ENCODE assay signal across 10 cellular contexts in genomic region chr22:23278883-23279675, GRCh38.
DNase-seq lines count a peak whose midpoint lies in the region; ATAC-seq and FAIRE-seq lines count a peak whose summit lies in the region.
"Had no signal": no experiment of that assay in that cellular context is flagged by ENCODE, and none has a peak within 500 bp of the region (broad histone marks: within the 10 kb centered on the region; RNA-seq: fewer than 3 reads in every experiment).

No MANE protein-coding gene starts in this region.

- peak overlapping the region in 3 of 11 experiments; percentile 2 to 38 (median 7); a peak in 4 of 22 replicates for H3K9ac ChIP-seq in BLaER1 treated with 17β-estradiol and CSF1 and Interleukin-3, amounts not matched to agents 10 nM and 100 nM
- H3K9ac ChIP-seq: SK-N-SH had no signal

- peak; percentile 14 for DNase-seq in NCI-H1092 treated with DMSO at 0.1 percent for 48 hours (lab: John Stamatoyannopoulos, UW)
- peak in 1 of 2 donors; percentile 61 for DNase-seq in central memory CD8-positive, alpha-beta T cell (ENCODE audit: low spot score in 2 of 2)
- peak; percentile 88 for DNase-seq in mucosa of gallbladder (ENCODE audit: low spot score)
- no peak for DNase-seq in T1000 (lab: John Stamatoyannopoulos, UW)
- DNase-seq in SJCRH30 = no peak
- DNase-seq in RCC 7860 (ENCODE audit: low spot score) = no peak
- DNase-seq: SK-N-SH, spleen had no signal

- H3K4me3 ChIP-seq in BLaER1 treated with 17β-estradiol and CSF1 and Interleukin-3, amounts not matched to agents 10 nM and 100 nM = no peak overlapping the region
- H3K4me3 ChIP-seq in SJCRH30 = no peak overlapping the region
- H3K4me3 ChIP-seq: spleen had no signal

- peak overlapping the region; percentile 83 for H3K27ac Mint-ChIP-seq in central memory CD8-positive, alpha-beta T cell (ENCODE audit: low read depth)

- H3K36me3 Mint-ChIP-seq in central memory CD8-positive, alpha-beta T cell (ENCODE audit: insufficient read depth) = peaks cover 19% of the 10 kb centered on the region

- peaks cover 5 to 100% (median 72%) of the 10 kb centered on the region in 11 experiments; a peak in 20 of 22 replicates for H4K20me1 ChIP-seq in BLaER1 treated with 17β-estradiol and CSF1 and Interleukin-3, amounts not matched to agents 10 nM and 100 nM

- H3K36me3 ChIP-seq in BLaER1 treated with 17β-estradiol and CSF1 and Interleukin-3, amounts not matched to agents 10 nM and 100 nM = peaks cover 29 to 93% (median 76%) of the 10 kb centered on the region in 11 experiments
- peaks cover 15% of the 10 kb centered on the region for H3K36me3 ChIP-seq in SJCRH30

- FAIRE-seq in RCC 7860 (lab: Jason Lieb, UNC) = no peak

- H3K4me3 Mint-ChIP-seq in central memory CD8-positive, alpha-beta T cell = peak overlapping the region; percentile 23

- H3K27me3 Mint-ChIP-seq in central memory CD8-positive, alpha-beta T cell = no peaks in the 10 kb centered on the region

- H3K4me1 ChIP-seq in BLaER1 treated with 17β-estradiol and CSF1 and Interleukin-3, amounts not matched to agents 10 nM and 100 nM = peaks cover 28 to 81% (median 77%) of the 10 kb centered on the region in 10 experiments
- no peaks in the 10 kb centered on the region; the same call in 1 of the 2 replicates for H3K4me1 ChIP-seq in SJCRH30

- ATAC-seq in central memory CD8-positive, alpha-beta T cell (replicated peaks; ENCODE audit: extremely low read depth, poor library complexity, severe bottlenecking) = peak; percentile 91
- no peak for ATAC-seq in GM19035 (IDR thresholded peaks at IDR 0.05; ENCODE audit: unreplicated experiment)

- H3K9me3 Mint-ChIP-seq in central memory CD8-positive, alpha-beta T cell = no peaks in the 10 kb centered on the region

- no peaks in the 10 kb centered on the region for H3K9me3 ChIP-seq in BLaER1 treated with 17β-estradiol and CSF1 and Interleukin-3, amounts not matched to agents 10 nM and 100 nM (replicated peaks in 1 of 11)
- H3K9me3 ChIP-seq in SJCRH30 (replicated peaks) = no peaks in the 10 kb centered on the region
- H3K9me3 ChIP-seq: SK-N-SH, spleen had no signal

- peak overlapping the region in 8 of 11 experiments; percentile 26 to 79 (median 57); a peak in 14 of 22 replicates for H3K4me2 ChIP-seq in BLaER1 treated with 17β-estradiol and CSF1 and Interleukin-3, amounts not matched to agents 10 nM and 100 nM
- H3K4me2 ChIP-seq: SK-N-SH had no signal

- H3K27ac ChIP-seq in BLaER1 treated with 17β-estradiol and CSF1 and Interleukin-3, amounts not matched to agents 10 nM and 100 nM = peak overlapping the region in 1 of 11 experiments; percentile 7; a peak in 1 of 22 replicates
- H3K27ac ChIP-seq in SJCRH30 = no peak overlapping the region

- H3K4me1 Mint-ChIP-seq in central memory CD8-positive, alpha-beta T cell = peaks cover 40% of the 10 kb centered on the region

- H3K27me3 ChIP-seq in BLaER1 treated with 17β-estradiol and CSF1 and Interleukin-3, amounts not matched to agents 10 nM and 100 nM = no peaks in the 10 kb centered on the region
- no peaks in the 10 kb centered on the region for H3K27me3 ChIP-seq in SJCRH30
- H3K27me3 ChIP-seq: spleen had no signal

Comparison
In these comparisons a context has a peak if more than half of its experiments do, and no peak if none do; other contexts are left out.
1. DNase-seq: peak in NCI-H1092 treated with DMSO at 0.1 percent for 48 hours (single experiment) and mucosa of gallbladder (single experiment); none in T1000 (single experiment), SJCRH30 (0 of 2) and RCC 7860 (single experiment).